In genomic region chr11:17988465-17988864, GRCh38 we compare ENCODE assay signal across 23 cellular contexts. TPM values are rescaled to one million over a fixed set of nuclear protein-coding genes. Genes with fewer than 3 reads are reported as not detected.
DNase-seq lines count a peak whose midpoint lies in the region; ATAC-seq, FAIRE-seq and TF ChIP-seq lines count a peak whose summit lies in the region.
"Had no signal": no experiment of that assay in that cellular context is flagged by ENCODE, and none has a peak within 500 bp of the region (broad histone marks: within the 10 kb centered on the region; RNA-seq: fewer than 3 reads in every experiment).

No MANE protein-coding gene starts in this region.

- no peak overlapping the region for H3K4me3 Mint-ChIP-seq in activated naive CD8-positive, alpha-beta T cell treated with anti-CD3 and anti-CD28 coated beads for 36 hours
- H3K4me3 Mint-ChIP-seq: activated CD4-positive, alpha-beta T cell treated with anti-CD3 and anti-CD28 coated beads, Interleukin-2, amount 10 ng/mL, durations not matched to agents 7 days and 5 days; activated CD8-positive, alpha-beta memory T cell treated with anti-CD3 and anti-CD28 coated beads, Interleukin-2, amount 10 ng/mL, durations not matched to agents 7 days and 5 days; activated naive CD4-positive, alpha-beta T cell treated with anti-CD3 and anti-CD28 coated beads for 36 hours; mesothelial cell of epicardium; naive thymus-derived CD4-positive, alpha-beta T cell had no signal

- no peaks in the 10 kb centered on the region for H3K9me3 ChIP-seq in mucosa of descending colon
- H3K9me3 ChIP-seq: left lung, upper lobe of left lung had no signal

- H3K27me3 Mint-ChIP-seq in activated naive CD8-positive, alpha-beta T cell treated with anti-CD3 and anti-CD28 coated beads for 36 hours = no peaks in the 10 kb centered on the region
- H3K27me3 Mint-ChIP-seq: activated CD4-positive, alpha-beta T cell treated with anti-CD3 and anti-CD28 coated beads, Interleukin-2, amount 10 ng/mL, durations not matched to agents 7 days and 5 days; activated CD8-positive, alpha-beta memory T cell treated with anti-CD3 and anti-CD28 coated beads, Interleukin-2, amount 10 ng/mL, durations not matched to agents 7 days and 5 days; naive thymus-derived CD4-positive, alpha-beta T cell; progenitor cell of endocrine pancreas had no signal

- no peak for FAIRE-seq in HTR-8/SVneo (lab: Jason Lieb, UNC)

- TF ChIP-seq CTCF in mucosa of descending colon (IDR thresholded peaks at IDR 0.05) = no peak

- no peaks in the 10 kb centered on the region for H3K36me3 ChIP-seq in mucosa of descending colon (ENCODE audit: low read depth)

- no peak overlapping the region for H3K27ac Mint-ChIP-seq in activated naive CD8-positive, alpha-beta T cell treated with anti-CD3 and anti-CD28 coated beads for 36 hours
- H3K27ac Mint-ChIP-seq: activated CD4-positive, alpha-beta T cell treated with anti-CD3 and anti-CD28 coated beads, Interleukin-2, amount 10 ng/mL, durations not matched to agents 7 days and 5 days; activated CD8-positive, alpha-beta memory T cell treated with anti-CD3 and anti-CD28 coated beads, Interleukin-2, amount 10 ng/mL, durations not matched to agents 7 days and 5 days; activated naive CD4-positive, alpha-beta T cell treated with anti-CD3 and anti-CD28 coated beads for 36 hours; mesothelial cell of epicardium; progenitor cell of endocrine pancreas had no signal

- peaks cover 5% of the 10 kb centered on the region for H3K4me1 ChIP-seq in mucosa of descending colon (ENCODE audit: low read depth)
- H3K4me1 ChIP-seq: upper lobe of left lung had no signal

- no peak overlapping the region for H3K4me3 ChIP-seq in mucosa of descending colon
- H3K4me3 ChIP-seq: left lung, upper lobe of left lung had no signal

- DNase-seq in DMS79 (lab: John Stamatoyannopoulos, UW) (peak; percentile 79), NCI-H146 treated with DMSO at 0.1 percent for 48 hours (lab: John Stamatoyannopoulos, UW; ENCODE audit: unreplicated experiment) (peak; percentile 95), NCI-H510A (lab: John Stamatoyannopoulos, UW) (peak; percentile 78), SHP77 treated with DMSO at 0.1 percent for 48 hours (lab: John Stamatoyannopoulos, UW) (peak; percentile 65), mucosa of descending colon (no peak), HTR-8/SVneo (ENCODE audit: insufficient read length, low spot score) (no peak)
- DNase-seq in activated naive CD8-positive, alpha-beta T cell treated with anti-CD3 and anti-CD28 coated beads for 36 hours = no peak
- DNase-seq: activated CD4-positive, alpha-beta T cell treated with anti-CD3 and anti-CD28 coated beads, Interleukin-2, amount 10 ng/mL, durations not matched to agents 7 days and 5 days; activated CD8-positive, alpha-beta memory T cell treated with anti-CD3 and anti-CD28 coated beads, Interleukin-2, amount 10 ng/mL, durations not matched to agents 7 days and 5 days; activated naive CD4-positive, alpha-beta T cell treated with anti-CD3 and anti-CD28 coated beads for 36 hours; amniotic stem cell; C1 segment of cervical spinal cord; Calu3; left lung; naive thymus-derived CD4-positive, alpha-beta T cell; SIG-M5; stimulated activated CD4-positive, alpha-beta T cell treated with anti-CD3 and anti-CD28 coated beads, Interleukin-12 subunit alpha, Interleukin-12 subunit beta, amount 100 ng/mL, for 4 hours; stimulated activated CD4-positive, alpha-beta T cell treated with anti-CD3 and anti-CD28 coated beads, Interleukin-4, amount 100 ng/mL, for 1 hour; T1000; upper lobe of left lung had no signal

- ATAC-seq in mucosa of descending colon = no peak
- ATAC-seq: activated CD8-positive, alpha-beta memory T cell treated with anti-CD3 and anti-CD28 coated beads, Interleukin-2, amount 10 ng/mL, durations not matched to agents 7 days and 5 days; left lung; naive thymus-derived CD4-positive, alpha-beta T cell; sciatic nerve had no signal

- peaks cover 20% of the 10 kb centered on the region for H3K36me3 Mint-ChIP-seq in activated naive CD8-positive, alpha-beta T cell treated with anti-CD3 and anti-CD28 coated beads for 36 hours

- no peaks in the 10 kb centered on the region for H3K4me1 Mint-ChIP-seq in activated naive CD8-positive, alpha-beta T cell treated with anti-CD3 and anti-CD28 coated beads for 36 hours
- H3K4me1 Mint-ChIP-seq: activated CD4-positive, alpha-beta T cell treated with anti-CD3 and anti-CD28 coated beads, Interleukin-2, amount 10 ng/mL, durations not matched to agents 7 days and 5 days; mesothelial cell of epicardium had no signal

- no peaks in the 10 kb centered on the region for H3K9me3 Mint-ChIP-seq in activated naive CD8-positive, alpha-beta T cell treated with anti-CD3 and anti-CD28 coated beads for 36 hours
- H3K9me3 Mint-ChIP-seq: activated naive CD4-positive, alpha-beta T cell treated with anti-CD3 and anti-CD28 coated beads for 36 hours; mesothelial cell of epicardium had no signal

- intact Hi-C loops in mucosa of descending colon (cut with DNase I, micrococcal nuclease) = loop anchor here in 1 of 2 donors (10.0 kb wide), 1 partner anchor 224 kb away; no protein-coding TSS in a partner anchor

RNA-seq across cellular contexts. Expression of gene SERGEF, which starts 24.4 kb away (rescaled TPM):
- total RNA-seq in activated naive CD8-positive, alpha-beta T cell treated with anti-CD3 and anti-CD28 coated beads for 36 hours = 10 to 100 TPM; 37.0 to 38.0 TPM
- 10 to 100 TPM; 23.6 to 45.0 (median 23.8) TPM for total RNA-seq in mucosa of descending colon

RNA-seq across cellular contexts. Expression of gene TPH1, which starts 57.6 kb away (rescaled TPM):
- total RNA-seq in activated naive CD8-positive, alpha-beta T cell treated with anti-CD3 and anti-CD28 coated beads for 36 hours = 1 to 10 TPM in 1 of 2 experiments, under 1 TPM in 1; 0.46 to 1.0 TPM
- 10 to 100 TPM in 2 of 3 donors, 1 to 10 TPM in 1; 1.4 to 12.8 (median 10.7) TPM for total RNA-seq in mucosa of descending colon

Comparison
In these comparisons a context has a peak if more than half of its experiments do, and no peak if none do; other contexts are left out.
1. DNase-seq: peak in DMS79 (single experiment), NCI-H146 treated with DMSO at 0.1 percent for 48 hours (single experiment), NCI-H510A (single experiment) and SHP77 treated with DMSO at 0.1 percent for 48 hours (single experiment); none in activated naive CD8-positive, alpha-beta T cell treated with anti-CD3 and anti-CD28 coated beads for 36 hours (single experiment), mucosa of descending colon (0 of 3) and HTR-8/SVneo (single experiment).